20 cellular contexts compared by ENCODE assay signal in genomic region chr1:30664103-30664755, GRCh38. TPM values are rescaled to one million over a fixed set of nuclear protein-coding genes. Genes with fewer than 3 reads are reported as not detected.
DNase-seq lines count a peak whose midpoint lies in the region; ATAC-seq and TF ChIP-seq lines count a peak whose summit lies in the region.
"Had no signal": no experiment of that assay in that cellular context is flagged by ENCODE, and none has a peak within 500 bp of the region (broad histone marks: within the 10 kb centered on the region; RNA-seq: fewer than 3 reads in every experiment).

No MANE protein-coding gene starts in this region.

- no peak overlapping the region for H3K27ac Mint-ChIP-seq in Caco-2 (ENCODE audit: unreplicated experiment)
- H3K27ac Mint-ChIP-seq: activated B cell treated with CpG ODN at 0.5 μM for 24 hours; activated CD8-positive, alpha-beta T cell treated with anti-CD3 and anti-CD28 coated beads for 36 hours; activated T-cell treated with anti-CD3 and anti-CD28 coated beads, Interleukin-2, amount 50 U/mL, for 24 hours; T-helper 2 cell treated with Interferon-gamma antibody and Interleukin-4, amounts not matched to agents 5 μg/mL and 100 μg/mL, for 36 hours had no signal

- CTCF ChIA-PET in Caco-2 (lab: Charles Lee) = no interaction called here

- no peaks in the 10 kb centered on the region for H3K4me1 Mint-ChIP-seq in Caco-2 (ENCODE audit: low read depth, unreplicated experiment)
- H3K4me1 Mint-ChIP-seq: activated B cell treated with CpG ODN at 0.5 μM for 24 hours had no signal

- WGBS in prostate gland = 44% methylated on average over 17 of the region's 17 CpGs

- no peaks in the 10 kb centered on the region for H3K9me3 ChIP-seq in prostate gland
- H3K9me3 ChIP-seq in Caco-2 = no peaks in the 10 kb centered on the region
- H3K9me3 ChIP-seq: right atrium auricular region, SK-N-SH had no signal

- H3K27ac ChIP-seq in C4-2B = peak overlapping the region; percentile 52
- no peak overlapping the region for H3K27ac ChIP-seq in prostate gland
- H3K27ac ChIP-seq: right atrium auricular region had no signal

- no peaks in the 10 kb centered on the region for H3K36me3 Mint-ChIP-seq in Caco-2 (ENCODE audit: insufficient read depth, unreplicated experiment)

- TF ChIP-seq POLR2A in prostate gland (IDR thresholded peaks at IDR 0.05) = no peak

- H3K4me3 ChIP-seq in prostate gland (no peak overlapping the region), Caco-2 (ENCODE audit: low read depth, low read length) (no peak overlapping the region)
- H3K4me3 ChIP-seq: right atrium auricular region had no signal

- ATAC-seq in GM18861 (IDR thresholded peaks at IDR 0.05; ENCODE audit: unreplicated experiment) (no peak), HG02571 (IDR thresholded peaks at IDR 0.05; ENCODE audit: unreplicated experiment) (no peak)
- ATAC-seq: activated CD8-positive, alpha-beta T cell treated with anti-CD3 and anti-CD28 coated beads for 36 hours had no signal

- H3K9me3 Mint-ChIP-seq in Caco-2 (ENCODE audit: unreplicated experiment) = no peaks in the 10 kb centered on the region
- H3K9me3 Mint-ChIP-seq: activated B cell treated with CpG ODN at 0.5 μM for 24 hours; activated CD8-positive, alpha-beta T cell treated with anti-CD3 and anti-CD28 coated beads for 36 hours; activated T-cell treated with anti-CD3 and anti-CD28 coated beads, Interleukin-2, amount 50 U/mL, for 24 hours; T-helper 2 cell treated with Interferon-gamma antibody and Interleukin-4, amounts not matched to agents 5 μg/mL and 100 μg/mL, for 36 hours had no signal

- H3K36me3 ChIP-seq in prostate gland = no peaks in the 10 kb centered on the region
- H3K36me3 ChIP-seq in Caco-2 (ENCODE audit: control insufficient read depth, insufficient read depth, low read length) = no peaks in the 10 kb centered on the region
- H3K36me3 ChIP-seq: right atrium auricular region had no signal

- POLR2A ChIA-PET in Caco-2 (lab: Charles Lee) = no interaction called here

- DNase-seq in NCI-H446 treated with DMSO at 0.1 percent for 48 hours (lab: John Stamatoyannopoulos, UW) (peak; percentile 36), globus pallidus (ENCODE audit: low spot score) (peak; percentile 16), prostate gland (ENCODE audit: low spot score) (peak; percentile 39), Caco-2 (no peak), NCI-H1694 (lab: John Stamatoyannopoulos, UW) (no peak)
- DNase-seq: activated B cell treated with CpG ODN at 0.5 μM for 24 hours; activated CD8-positive, alpha-beta T cell treated with anti-CD3 and anti-CD28 coated beads for 36 hours; activated naive CD4-positive, alpha-beta T cell treated with anti-CD3 and anti-CD28 coated beads, Interleukin-2, amount 50 U/mL, for 16 hours; activated T-cell treated with anti-CD3 and anti-CD28 coated beads, Interleukin-2, amount 50 U/mL, for 24 hours; NCI-H1930; RPMI8226; SK-N-SH had no signal

- H3K4me3 Mint-ChIP-seq in Caco-2 (ENCODE audit: unreplicated experiment) = no peak overlapping the region
- H3K4me3 Mint-ChIP-seq: activated B cell treated with CpG ODN at 0.5 μM for 24 hours; activated CD8-positive, alpha-beta T cell treated with anti-CD3 and anti-CD28 coated beads for 36 hours; activated T-cell treated with anti-CD3 and anti-CD28 coated beads, Interleukin-2, amount 50 U/mL, for 24 hours; T-helper 2 cell treated with Interferon-gamma antibody and Interleukin-4, amounts not matched to agents 5 μg/mL and 100 μg/mL, for 36 hours had no signal

- peaks cover 4% of the 10 kb centered on the region for H3K27me3 Mint-ChIP-seq in Caco-2 (ENCODE audit: insufficient read depth, unreplicated experiment)

- TF ChIP-seq CTCF in C4-2B (conservative IDR thresholded peaks at IDR 0.05) = no peak
- TF ChIP-seq CTCF in prostate gland (IDR thresholded peaks at IDR 0.05) = no peak
- no peak for TF ChIP-seq CTCF in Caco-2 (IDR thresholded peaks at IDR 0.05; ENCODE audit: insufficient read depth in 1 of 2, low read depth in 1 of 2, low read length in 1 of 2, severe bottlenecking in 1 of 2, unreplicated experiment in 1 of 2)

- no TSS peak for BruUV-seq in Caco-2 (replicated peaks; lab: Mats Ljungman, UMichigan)

- intact Hi-C loops in prostate gland (cut with DNase I) (no loop called here), Caco-2 (cut with micrococcal nuclease; ENCODE audit: unreplicated experiment) (no loop called here)

- no peaks in the 10 kb centered on the region for H3K4me1 ChIP-seq in prostate gland (replicated peaks)
- no peaks in the 10 kb centered on the region for H3K4me1 ChIP-seq in Caco-2
- H3K4me1 ChIP-seq: right atrium auricular region had no signal

- H3K27me3 ChIP-seq in prostate gland (replicated peaks; ENCODE audit: insufficient read depth) (no peaks in the 10 kb centered on the region), Caco-2 (replicated peaks; ENCODE audit: control insufficient read depth, insufficient read depth, low read length) (no peaks in the 10 kb centered on the region)
- H3K27me3 ChIP-seq: right atrium auricular region had no signal

RNA-seq across cellular contexts. Expression of gene MATN1, which starts 59.2 kb away (rescaled TPM):
- total RNA-seq in prostate gland (under 1 TPM in 1 of 2 donors, not detected in 1; 0.34 TPM), Caco-2 (2022) (not detected in 2 replicates)
- total RNA-seq: fibroblast of lung, lower leg skin, right atrium auricular region, subcutaneous adipose tissue had no signal

Comparison
In these comparisons a context has a peak if more than half of its experiments do, and no peak if none do; other contexts are left out.
1. DNase-seq: peak in NCI-H446 treated with DMSO at 0.1 percent for 48 hours (single experiment), globus pallidus (single experiment) and prostate gland (single experiment); none in Caco-2 (0 of 2) and NCI-H1694 (single experiment).